ENCODE assay signal across 18 cellular contexts in the genomic region with DNA sequence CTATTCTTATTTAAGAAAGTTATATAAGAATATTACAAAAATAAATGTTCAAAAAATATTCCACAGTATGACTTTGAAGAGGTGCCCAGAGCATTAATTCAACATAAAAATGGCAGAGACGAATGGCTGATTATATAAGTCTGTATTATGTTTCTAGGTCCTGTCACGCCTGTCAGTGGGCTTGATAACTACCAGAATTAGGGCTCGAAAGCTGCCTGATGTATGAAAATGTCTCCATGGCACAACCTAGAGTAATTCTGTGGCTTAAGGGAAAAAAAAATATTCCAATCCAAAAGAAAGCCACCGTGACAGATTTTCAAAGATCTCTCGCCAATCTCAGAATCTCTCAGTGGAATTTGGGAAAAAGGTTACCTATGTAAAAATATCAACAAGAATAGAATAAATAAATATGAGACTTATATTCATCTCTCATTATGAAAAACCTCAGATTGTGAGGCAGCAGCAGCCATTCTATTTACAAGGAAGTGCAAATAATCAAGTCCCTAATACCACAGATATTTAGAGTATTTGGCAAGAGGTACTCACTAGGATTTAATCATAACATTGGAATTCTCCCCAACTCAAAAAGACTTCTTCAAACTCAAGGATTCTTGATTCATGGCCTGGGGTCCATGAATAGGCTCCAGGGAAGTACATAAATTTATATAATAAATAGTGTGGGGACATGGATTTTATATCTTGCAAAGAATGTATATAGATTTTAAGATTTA.
A peak's percentile ranks its signal among the peaks of the same experiment; 100 is the strongest.
DNase-seq lines count a peak whose midpoint lies in the region; ATAC-seq and TF ChIP-seq lines count a peak whose summit lies in the region.
"Had no signal": no experiment of that assay in that cellular context is flagged by ENCODE, and none has a peak within 500 bp of the region (broad histone marks: within the 10 kb centered on the region; RNA-seq: fewer than 3 reads in every experiment).

No MANE protein-coding gene starts in this region.

- H3K27ac Mint-ChIP-seq in natural killer cell, result no peak overlapping the region
- H3K27ac Mint-ChIP-seq: activated CD4-positive, alpha-beta T cell treated with anti-CD3 and anti-CD28 coated beads for 36 hours; activated naive CD4-positive, alpha-beta T cell treated with anti-CD3 and anti-CD28 coated beads, Interleukin-2, amount 50 U/mL, for 72 hours; B cell; neural progenitor cell; T-helper 17 cell had no signal

- peaks cover 14 to 15% of the 10 kb centered on the region in 2 donors for H3K9me3 Mint-ChIP-seq in natural killer cell
- H3K9me3 Mint-ChIP-seq: neural progenitor cell had no signal

- no peak overlapping the region for H3K4me3 ChIP-seq in BJ (ENCODE audit: low read depth, low read length)
- H3K4me3 ChIP-seq: neural progenitor cell, thoracic aorta had no signal

- TF ChIP-seq CTCF in BJ (IDR thresholded peaks at IDR 0.05; ENCODE audit: insufficient read depth, low read depth, low read length), result no peak
- no peak for TF ChIP-seq CTCF in natural killer cell (IDR thresholded peaks at IDR 0.05)

- ATAC-seq in natural killer cell (no peak), GM18870 (IDR thresholded peaks at IDR 0.05; ENCODE audit: unreplicated experiment) (no peak)
- ATAC-seq: activated CD4-positive, alpha-beta T cell treated with anti-CD3 and anti-CD28 coated beads for 36 hours; activated naive CD4-positive, alpha-beta T cell treated with anti-CD3 and anti-CD28 coated beads, Interleukin-2, amount 50 U/mL, for 72 hours; T-helper 17 cell had no signal

- DNase-seq in BJ (ENCODE audit: low read depth) (peak; percentile 28), RPMI7951 (ENCODE audit: low read depth) (peak; percentile 15), epidermal melanocyte (ENCODE audit: insufficient read length, low spot score) (peak; percentile 24), myocyte (ENCODE audit: low read depth) (peak; percentile 73), natural killer cell (no peak), NCI-H774 (lab: John Stamatoyannopoulos, UW) (no peak), anterior cingulate cortex (lab: John Stamatoyannopoulos, UW) (no peak)
- DNase-seq: activated CD4-positive, alpha-beta T cell treated with anti-CD3 and anti-CD28 coated beads for 36 hours; Kasumi-1; NCI-H146; NCI-H526 treated with DMSO at 0.1 percent for 48 hours; RPMI8226; T-helper 17 cell had no signal

- no peaks in the 10 kb centered on the region for H3K4me1 Mint-ChIP-seq in natural killer cell
- H3K4me1 Mint-ChIP-seq: activated CD4-positive, alpha-beta T cell treated with anti-CD3 and anti-CD28 coated beads for 36 hours; B cell; T-helper 17 cell had no signal

- H3K36me3 Mint-ChIP-seq in natural killer cell, result no peaks in the 10 kb centered on the region
- H3K36me3 Mint-ChIP-seq: activated naive CD4-positive, alpha-beta T cell treated with anti-CD3 and anti-CD28 coated beads, Interleukin-2, amount 50 U/mL, for 72 hours; neural progenitor cell had no signal

- no peaks in the 10 kb centered on the region for H3K36me3 ChIP-seq in BJ (ENCODE audit: control insufficient read depth, insufficient read depth, low read length)
- H3K36me3 ChIP-seq: neural progenitor cell, thoracic aorta had no signal

- POLR2A ChIA-PET in BJ (lab: Charles Lee), result no interaction called here

- intact Hi-C loops in natural killer cell (cut with micrococcal nuclease), result no loop called here

- CTCF ChIA-PET in BJ (lab: Yijun Ruan, JAX), result no interaction called here

- no peaks in the 10 kb centered on the region for H3K27me3 Mint-ChIP-seq in natural killer cell (ENCODE audit: low read depth in 2 of 2)
- H3K27me3 Mint-ChIP-seq: activated CD4-positive, alpha-beta T cell treated with anti-CD3 and anti-CD28 coated beads for 36 hours; B cell; T-helper 17 cell had no signal

- no peaks in the 10 kb centered on the region for H3K27me3 ChIP-seq in BJ (ENCODE audit: control insufficient read depth, insufficient read depth, low read length)
- H3K27me3 ChIP-seq: neural progenitor cell had no signal

- no peak overlapping the region for H3K4me3 Mint-ChIP-seq in natural killer cell
- H3K4me3 Mint-ChIP-seq: activated CD4-positive, alpha-beta T cell treated with anti-CD3 and anti-CD28 coated beads for 36 hours; B cell; neural progenitor cell; T-helper 17 cell had no signal

Comparison
In these comparisons a context has a peak if more than half of its experiments do, and no peak if none do; other contexts are left out.
1. DNase-seq: peak in BJ (single experiment), RPMI7951 (single experiment), epidermal melanocyte (single experiment) and myocyte (single experiment); none in natural killer cell (single experiment), NCI-H774 (single experiment) and anterior cingulate cortex (0 of 58).